Comparison of ENCODE assay signal across 14 cellular contexts in genomic region chr6:36314221-36315014, GRCh38. TPM values are rescaled to one million over a fixed set of nuclear protein-coding genes. Genes with fewer than 3 reads are reported as not detected.
DNase-seq lines count a peak whose midpoint lies in the region; ATAC-seq and TF ChIP-seq lines count a peak whose summit lies in the region.
"Had no signal": no experiment of that assay in that cellular context is flagged by ENCODE, and none has a peak within 500 bp of the region (broad histone marks: within the 10 kb centered on the region; RNA-seq: fewer than 3 reads in every experiment).

No MANE protein-coding gene starts in this region.

- H3K4me3 ChIP-seq in breast epithelium (no peak overlapping the region), fibroblast of mammary gland (ENCODE audit: control insufficient read depth, low read depth, low read length) (no peak overlapping the region), upper lobe of right lung (no peak overlapping the region)
- H3K4me3 ChIP-seq: sigmoid colon, SJSA1 had no signal

- no peak for TF ChIP-seq CTCF in MCF 10A (IDR thresholded peaks at IDR 0.05; ENCODE audit: unreplicated experiment)
- TF ChIP-seq CTCF in breast epithelium (IDR thresholded peaks at IDR 0.05): no peak
- no peak for TF ChIP-seq CTCF in fibroblast of mammary gland (conservative IDR thresholded peaks at IDR 0.05; ENCODE audit: control insufficient read depth, insufficient read depth, low read depth, low read length)
- no peak for TF ChIP-seq CTCF in upper lobe of right lung (IDR thresholded peaks at IDR 0.05)

- no peaks in the 10 kb centered on the region for H3K9me3 Mint-ChIP-seq in MCF 10A (ENCODE audit: unreplicated experiment)
- H3K9me3 Mint-ChIP-seq: HFFc6 had no signal

- no peak for TF ChIP-seq POLR2A in breast epithelium (IDR thresholded peaks at IDR 0.05)

- no peaks in the 10 kb centered on the region for H3K4me1 ChIP-seq in breast epithelium
- H3K4me1 ChIP-seq in upper lobe of right lung: no peaks in the 10 kb centered on the region
- H3K4me1 ChIP-seq: sigmoid colon, SJSA1 had no signal

- H3K4me3 Mint-ChIP-seq in MCF 10A (ENCODE audit: unreplicated experiment): no peak overlapping the region
- H3K4me3 Mint-ChIP-seq: HFFc6 had no signal

- H3K27me3 ChIP-seq in breast epithelium (no peaks in the 10 kb centered on the region), upper lobe of right lung (no peaks in the 10 kb centered on the region)

- DNase-seq in MCF 10A (ENCODE audit: unreplicated experiment): peak; percentile 46
- DNase-seq in breast epithelium (ENCODE audit: low spot score in 2 of 2): no peak
- peak; percentile 8 for DNase-seq in NCI-H748 treated with DMSO at 0.1 percent for 48 hours (lab: John Stamatoyannopoulos, UW)
- peak; percentile 12 for DNase-seq in fibroblast of mammary gland (ENCODE audit: low read depth)
- DNase-seq in upper lobe of right lung: no peak
- DNase-seq in medulla oblongata (ENCODE audit: extremely low spot score): no peak
- DNase-seq in NCI-H2196 treated with DMSO at 0.1 percent for 48 hours (lab: John Stamatoyannopoulos, UW; ENCODE audit: unreplicated experiment): no peak
- no peak for DNase-seq in activated T-cell treated with anti-CD3 and anti-CD28 coated beads, Interleukin-2, amount 50 U/mL, for 48 hours
- DNase-seq: AML-193, dermis blood vessel endothelial cell, HFFc6, NCI-H1694, sigmoid colon had no signal

- H3K27me3 Mint-ChIP-seq in MCF 10A (ENCODE audit: insufficient read depth, unreplicated experiment): peaks cover 18% of the 10 kb centered on the region

- intact Hi-C loops in MCF 10A (cut with micrococcal nuclease): no loop called here
- intact Hi-C loops in breast epithelium (cut with DNase I; ENCODE audit: low total_unique reads): no loop called here
- intact Hi-C loops in upper lobe of right lung (cut with DNase I): no loop called here

- H3K27ac ChIP-seq in breast epithelium (no peak overlapping the region), upper lobe of right lung (no peak overlapping the region)
- H3K27ac ChIP-seq: sigmoid colon, SJSA1 had no signal

- H3K9me3 ChIP-seq in breast epithelium: no peaks in the 10 kb centered on the region
- no peaks in the 10 kb centered on the region for H3K9me3 ChIP-seq in upper lobe of right lung
- H3K9me3 ChIP-seq: sigmoid colon, SJSA1 had no signal

- CTCF ChIA-PET in MCF 10A (lab: Yijun Ruan, JAX): interaction anchor here (0.7 kb wide), 1 partner anchor 1237 kb away, joined by 4 read pairs; no protein-coding TSS in a partner anchor

- peak; percentile 20 for ATAC-seq in upper lobe of right lung

- POLR2A ChIA-PET in MCF 10A (lab: Yijun Ruan, JAX): no interaction called here

- BruUV-seq in MCF 10A (replicated peaks; lab: Mats Ljungman, UMichigan): no TSS peak

- H3K36me3 Mint-ChIP-seq in MCF 10A (ENCODE audit: insufficient read depth, unreplicated experiment): no peaks in the 10 kb centered on the region

- no peak overlapping the region for H3K27ac Mint-ChIP-seq in MCF 10A (ENCODE audit: low read depth, unreplicated experiment)
- H3K27ac Mint-ChIP-seq: HFFc6 had no signal

- H3K36me3 ChIP-seq in breast epithelium (no peaks in the 10 kb centered on the region), upper lobe of right lung (no peaks in the 10 kb centered on the region)
- H3K36me3 ChIP-seq: sigmoid colon, SJSA1 had no signal

- no peaks in the 10 kb centered on the region for H3K4me1 Mint-ChIP-seq in MCF 10A (ENCODE audit: insufficient read depth, unreplicated experiment)

RNA-seq across cellular contexts. Expression of gene BNIP5, which starts 22.3 kb away (rescaled TPM):
- total RNA-seq in MCF 10A (2022) (not detected in 2 replicates), breast epithelium (under 1 TPM in 1 of 3 donors, not detected in 2; under 0.01 TPM), upper lobe of right lung (not detected)
- total RNA-seq: dermis blood vessel endothelial cell, HFFc6, sigmoid colon, SJSA1 had no signal

RNA-seq across cellular contexts. Expression of gene PNPLA1, which starts 44.6 kb away (rescaled TPM):
- total RNA-seq in MCF 10A (2022): 0.27 TPM in 1 of 2 replicates, not detected in the other
- not detected for total RNA-seq in breast epithelium
- total RNA-seq in upper lobe of right lung: 0.35 TPM
- total RNA-seq: dermis blood vessel endothelial cell, HFFc6, sigmoid colon, SJSA1 had no signal

Comparison
In these comparisons a context has a peak if more than half of its experiments do, and no peak if none do; other contexts are left out.
1. DNase-seq: peak in MCF 10A (single experiment), NCI-H748 treated with DMSO at 0.1 percent for 48 hours (single experiment) and fibroblast of mammary gland (single experiment); none in breast epithelium (0 of 2), upper lobe of right lung (single experiment), medulla oblongata (single experiment), NCI-H2196 treated with DMSO at 0.1 percent for 48 hours (single experiment) and activated T-cell treated with anti-CD3 and anti-CD28 coated beads, Interleukin-2, amount 50 U/mL, for 48 hours (0 of 2).